ENCODE assay signal across 1 cellular context in the genomic region with DNA sequence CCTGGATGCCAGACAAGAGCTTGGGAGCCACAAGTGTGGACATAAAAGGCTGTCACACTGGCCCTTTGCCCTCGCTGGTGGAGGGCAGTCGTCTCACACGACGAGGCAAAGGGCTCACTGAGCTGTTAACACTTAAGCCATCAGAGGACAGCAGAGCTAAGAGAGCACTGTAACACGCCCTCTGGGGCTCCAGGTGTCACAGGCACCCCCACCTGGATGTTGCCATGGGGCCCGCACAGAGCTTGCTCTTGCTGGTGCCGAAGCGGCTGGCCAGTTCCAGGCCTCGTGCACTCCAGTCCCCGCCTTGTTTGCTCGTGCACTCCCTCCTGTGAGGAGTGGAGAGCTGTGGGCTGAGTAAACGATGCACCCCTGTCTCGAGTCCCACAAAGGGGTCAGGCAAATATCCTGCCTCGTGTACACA.
A peak's percentile ranks its signal among the peaks of the same experiment; 100 is the strongest.
TF ChIP-seq lines count a peak whose summit lies in the region.

No MANE protein-coding gene starts in this region.

TF ChIP-seq in WTC11, 78 proteins besides CTCF, POLR2A, EP300 and RAD21 (continued from another document and continues in another):
- TF ChIP-seq, protein P1, sequence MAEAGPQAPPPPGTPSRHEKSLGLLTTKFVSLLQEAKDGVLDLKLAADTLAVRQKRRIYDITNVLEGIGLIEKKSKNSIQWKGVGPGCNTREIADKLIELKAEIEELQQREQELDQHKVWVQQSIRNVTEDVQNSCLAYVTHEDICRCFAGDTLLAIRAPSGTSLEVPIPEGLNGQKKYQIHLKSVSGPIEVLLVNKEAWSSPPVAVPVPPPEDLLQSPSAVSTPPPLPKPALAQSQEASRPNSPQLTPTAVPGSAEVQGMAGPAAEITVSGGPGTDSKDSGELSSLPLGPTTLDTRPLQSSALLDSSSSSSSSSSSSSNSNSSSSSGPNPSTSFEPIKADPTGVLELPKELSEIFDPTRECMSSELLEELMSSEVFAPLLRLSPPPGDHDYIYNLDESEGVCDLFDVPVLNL (CRISPR knock-in tag; IDR thresholded peaks at IDR 0.05; ENCODE audit: borderline replicate concordance, low read depth) = no peak
- TF ChIP-seq ZNF138 (CRISPR knock-in tag; conservative IDR thresholded peaks at IDR 0.05) (no peak; the same call in 1 of the 2 replicates), OVOL2 (CRISPR knock-in tag; IDR thresholded peaks at IDR 0.05; ENCODE audit: borderline replicate concordance) (no peak), MYBL2 (CRISPR knock-in tag; IDR thresholded peaks at IDR 0.05) (no peak), SMAD3 (CRISPR knock-in tag; IDR thresholded peaks at IDR 0.05; ENCODE audit: borderline replicate concordance) (no peak), SMAD4 (CRISPR knock-in tag; IDR thresholded peaks at IDR 0.05) (no peak), ZNF416 (CRISPR knock-in tag; IDR thresholded peaks at IDR 0.05) (no peak), RELA (CRISPR knock-in tag; IDR thresholded peaks at IDR 0.05; ENCODE audit: borderline replicate concordance) (no peak), NR2C2 (CRISPR knock-in tag; IDR thresholded peaks at IDR 0.05) (no peak), SOX15 (CRISPR knock-in tag; IDR thresholded peaks at IDR 0.05) (no peak), NR3C1 (CRISPR knock-in tag; conservative IDR thresholded peaks at IDR 0.05; ENCODE audit: low read depth) (no peak), PRRX2 (CRISPR knock-in tag; IDR thresholded peaks at IDR 0.05) (no peak), ESRRA (CRISPR knock-in tag; IDR thresholded peaks at IDR 0.05; ENCODE audit: borderline replicate concordance) (no peak)
- TF ChIP-seq, protein P2, sequence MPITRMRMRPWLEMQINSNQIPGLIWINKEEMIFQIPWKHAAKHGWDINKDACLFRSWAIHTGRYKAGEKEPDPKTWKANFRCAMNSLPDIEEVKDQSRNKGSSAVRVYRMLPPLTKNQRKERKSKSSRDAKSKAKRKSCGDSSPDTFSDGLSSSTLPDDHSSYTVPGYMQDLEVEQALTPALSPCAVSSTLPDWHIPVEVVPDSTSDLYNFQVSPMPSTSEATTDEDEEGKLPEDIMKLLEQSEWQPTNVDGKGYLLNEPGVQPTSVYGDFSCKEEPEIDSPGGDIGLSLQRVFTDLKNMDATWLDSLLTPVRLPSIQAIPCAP (CRISPR knock-in tag; IDR thresholded peaks at IDR 0.05) = no peak
- TF ChIP-seq, protein P3, sequence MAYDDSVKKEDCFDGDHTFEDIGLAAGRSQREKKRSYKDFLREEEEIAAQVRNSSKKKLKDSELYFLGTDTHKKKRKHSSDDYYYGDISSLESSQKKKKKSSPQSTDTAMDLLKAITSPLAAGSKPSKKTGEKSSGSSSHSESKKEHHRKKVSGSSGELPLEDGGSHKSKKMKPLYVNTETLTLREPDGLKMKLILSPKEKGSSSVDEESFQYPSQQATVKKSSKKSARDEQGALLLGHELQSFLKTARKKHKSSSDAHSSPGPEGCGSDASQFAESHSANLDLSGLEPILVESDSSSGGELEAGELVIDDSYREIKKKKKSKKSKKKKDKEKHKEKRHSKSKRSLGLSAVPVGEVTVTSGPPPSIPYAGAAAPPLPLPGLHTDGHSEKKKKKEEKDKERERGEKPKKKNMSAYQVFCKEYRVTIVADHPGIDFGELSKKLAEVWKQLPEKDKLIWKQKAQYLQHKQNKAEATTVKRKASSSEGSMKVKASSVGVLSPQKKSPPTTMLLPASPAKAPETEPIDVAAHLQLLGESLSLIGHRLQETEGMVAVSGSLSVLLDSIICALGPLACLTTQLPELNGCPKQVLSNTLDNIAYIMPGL (CRISPR knock-in tag; IDR thresholded peaks at IDR 0.05) = 0 out of 2 replicates have a peak, but pooled peaks have one; percentile 23
- TF ChIP-seq, protein P4, sequence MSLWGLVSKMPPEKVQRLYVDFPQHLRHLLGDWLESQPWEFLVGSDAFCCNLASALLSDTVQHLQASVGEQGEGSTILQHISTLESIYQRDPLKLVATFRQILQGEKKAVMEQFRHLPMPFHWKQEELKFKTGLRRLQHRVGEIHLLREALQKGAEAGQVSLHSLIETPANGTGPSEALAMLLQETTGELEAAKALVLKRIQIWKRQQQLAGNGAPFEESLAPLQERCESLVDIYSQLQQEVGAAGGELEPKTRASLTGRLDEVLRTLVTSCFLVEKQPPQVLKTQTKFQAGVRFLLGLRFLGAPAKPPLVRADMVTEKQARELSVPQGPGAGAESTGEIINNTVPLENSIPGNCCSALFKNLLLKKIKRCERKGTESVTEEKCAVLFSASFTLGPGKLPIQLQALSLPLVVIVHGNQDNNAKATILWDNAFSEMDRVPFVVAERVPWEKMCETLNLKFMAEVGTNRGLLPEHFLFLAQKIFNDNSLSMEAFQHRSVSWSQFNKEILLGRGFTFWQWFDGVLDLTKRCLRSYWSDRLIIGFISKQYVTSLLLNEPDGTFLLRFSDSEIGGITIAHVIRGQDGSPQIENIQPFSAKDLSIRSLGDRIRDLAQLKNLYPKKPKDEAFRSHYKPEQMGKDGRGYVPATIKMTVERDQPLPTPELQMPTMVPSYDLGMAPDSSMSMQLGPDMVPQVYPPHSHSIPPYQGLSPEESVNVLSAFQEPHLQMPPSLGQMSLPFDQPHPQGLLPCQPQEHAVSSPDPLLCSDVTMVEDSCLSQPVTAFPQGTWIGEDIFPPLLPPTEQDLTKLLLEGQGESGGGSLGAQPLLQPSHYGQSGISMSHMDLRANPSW (CRISPR knock-in tag; conservative IDR thresholded peaks at IDR 0.05; ENCODE audit: low read depth) = no peak
- TF ChIP-seq, protein P5, sequence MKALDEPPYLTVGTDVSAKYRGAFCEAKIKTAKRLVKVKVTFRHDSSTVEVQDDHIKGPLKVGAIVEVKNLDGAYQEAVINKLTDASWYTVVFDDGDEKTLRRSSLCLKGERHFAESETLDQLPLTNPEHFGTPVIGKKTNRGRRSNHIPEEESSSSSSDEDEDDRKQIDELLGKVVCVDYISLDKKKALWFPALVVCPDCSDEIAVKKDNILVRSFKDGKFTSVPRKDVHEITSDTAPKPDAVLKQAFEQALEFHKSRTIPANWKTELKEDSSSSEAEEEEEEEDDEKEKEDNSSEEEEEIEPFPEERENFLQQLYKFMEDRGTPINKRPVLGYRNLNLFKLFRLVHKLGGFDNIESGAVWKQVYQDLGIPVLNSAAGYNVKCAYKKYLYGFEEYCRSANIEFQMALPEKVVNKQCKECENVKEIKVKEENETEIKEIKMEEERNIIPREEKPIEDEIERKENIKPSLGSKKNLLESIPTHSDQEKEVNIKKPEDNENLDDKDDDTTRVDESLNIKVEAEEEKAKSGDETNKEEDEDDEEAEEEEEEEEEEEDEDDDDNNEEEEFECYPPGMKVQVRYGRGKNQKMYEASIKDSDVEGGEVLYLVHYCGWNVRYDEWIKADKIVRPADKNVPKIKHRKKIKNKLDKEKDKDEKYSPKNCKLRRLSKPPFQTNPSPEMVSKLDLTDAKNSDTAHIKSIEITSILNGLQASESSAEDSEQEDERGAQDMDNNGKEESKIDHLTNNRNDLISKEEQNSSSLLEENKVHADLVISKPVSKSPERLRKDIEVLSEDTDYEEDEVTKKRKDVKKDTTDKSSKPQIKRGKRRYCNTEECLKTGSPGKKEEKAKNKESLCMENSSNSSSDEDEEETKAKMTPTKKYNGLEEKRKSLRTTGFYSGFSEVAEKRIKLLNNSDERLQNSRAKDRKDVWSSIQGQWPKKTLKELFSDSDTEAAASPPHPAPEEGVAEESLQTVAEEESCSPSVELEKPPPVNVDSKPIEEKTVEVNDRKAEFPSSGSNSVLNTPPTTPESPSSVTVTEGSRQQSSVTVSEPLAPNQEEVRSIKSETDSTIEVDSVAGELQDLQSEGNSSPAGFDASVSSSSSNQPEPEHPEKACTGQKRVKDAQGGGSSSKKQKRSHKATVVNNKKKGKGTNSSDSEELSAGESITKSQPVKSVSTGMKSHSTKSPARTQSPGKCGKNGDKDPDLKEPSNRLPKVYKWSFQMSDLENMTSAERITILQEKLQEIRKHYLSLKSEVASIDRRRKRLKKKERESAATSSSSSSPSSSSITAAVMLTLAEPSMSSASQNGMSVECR (CRISPR knock-in tag; IDR thresholded peaks at IDR 0.05; ENCODE audit: borderline replicate concordance) = 0 out of 2 replicates have a peak, but pooled peaks have one; percentile 34
- TF ChIP-seq, protein P6, sequence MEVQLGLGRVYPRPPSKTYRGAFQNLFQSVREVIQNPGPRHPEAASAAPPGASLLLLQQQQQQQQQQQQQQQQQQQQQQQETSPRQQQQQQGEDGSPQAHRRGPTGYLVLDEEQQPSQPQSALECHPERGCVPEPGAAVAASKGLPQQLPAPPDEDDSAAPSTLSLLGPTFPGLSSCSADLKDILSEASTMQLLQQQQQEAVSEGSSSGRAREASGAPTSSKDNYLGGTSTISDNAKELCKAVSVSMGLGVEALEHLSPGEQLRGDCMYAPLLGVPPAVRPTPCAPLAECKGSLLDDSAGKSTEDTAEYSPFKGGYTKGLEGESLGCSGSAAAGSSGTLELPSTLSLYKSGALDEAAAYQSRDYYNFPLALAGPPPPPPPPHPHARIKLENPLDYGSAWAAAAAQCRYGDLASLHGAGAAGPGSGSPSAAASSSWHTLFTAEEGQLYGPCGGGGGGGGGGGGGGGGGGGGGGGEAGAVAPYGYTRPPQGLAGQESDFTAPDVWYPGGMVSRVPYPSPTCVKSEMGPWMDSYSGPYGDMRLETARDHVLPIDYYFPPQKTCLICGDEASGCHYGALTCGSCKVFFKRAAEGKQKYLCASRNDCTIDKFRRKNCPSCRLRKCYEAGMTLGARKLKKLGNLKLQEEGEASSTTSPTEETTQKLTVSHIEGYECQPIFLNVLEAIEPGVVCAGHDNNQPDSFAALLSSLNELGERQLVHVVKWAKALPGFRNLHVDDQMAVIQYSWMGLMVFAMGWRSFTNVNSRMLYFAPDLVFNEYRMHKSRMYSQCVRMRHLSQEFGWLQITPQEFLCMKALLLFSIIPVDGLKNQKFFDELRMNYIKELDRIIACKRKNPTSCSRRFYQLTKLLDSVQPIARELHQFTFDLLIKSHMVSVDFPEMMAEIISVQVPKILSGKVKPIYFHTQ (CRISPR knock-in tag; IDR thresholded peaks at IDR 0.05) = no peak
- TF ChIP-seq, protein P7, sequence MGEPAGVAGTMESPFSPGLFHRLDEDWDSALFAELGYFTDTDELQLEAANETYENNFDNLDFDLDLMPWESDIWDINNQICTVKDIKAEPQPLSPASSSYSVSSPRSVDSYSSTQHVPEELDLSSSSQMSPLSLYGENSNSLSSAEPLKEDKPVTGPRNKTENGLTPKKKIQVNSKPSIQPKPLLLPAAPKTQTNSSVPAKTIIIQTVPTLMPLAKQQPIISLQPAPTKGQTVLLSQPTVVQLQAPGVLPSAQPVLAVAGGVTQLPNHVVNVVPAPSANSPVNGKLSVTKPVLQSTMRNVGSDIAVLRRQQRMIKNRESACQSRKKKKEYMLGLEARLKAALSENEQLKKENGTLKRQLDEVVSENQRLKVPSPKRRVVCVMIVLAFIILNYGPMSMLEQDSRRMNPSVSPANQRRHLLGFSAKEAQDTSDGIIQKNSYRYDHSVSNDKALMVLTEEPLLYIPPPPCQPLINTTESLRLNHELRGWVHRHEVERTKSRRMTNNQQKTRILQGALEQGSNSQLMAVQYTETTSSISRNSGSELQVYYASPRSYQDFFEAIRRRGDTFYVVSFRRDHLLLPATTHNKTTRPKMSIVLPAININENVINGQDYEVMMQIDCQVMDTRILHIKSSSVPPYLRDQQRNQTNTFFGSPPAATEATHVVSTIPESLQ (CRISPR knock-in tag; IDR thresholded peaks at IDR 0.05) = no peak
- TF ChIP-seq, protein P8, sequence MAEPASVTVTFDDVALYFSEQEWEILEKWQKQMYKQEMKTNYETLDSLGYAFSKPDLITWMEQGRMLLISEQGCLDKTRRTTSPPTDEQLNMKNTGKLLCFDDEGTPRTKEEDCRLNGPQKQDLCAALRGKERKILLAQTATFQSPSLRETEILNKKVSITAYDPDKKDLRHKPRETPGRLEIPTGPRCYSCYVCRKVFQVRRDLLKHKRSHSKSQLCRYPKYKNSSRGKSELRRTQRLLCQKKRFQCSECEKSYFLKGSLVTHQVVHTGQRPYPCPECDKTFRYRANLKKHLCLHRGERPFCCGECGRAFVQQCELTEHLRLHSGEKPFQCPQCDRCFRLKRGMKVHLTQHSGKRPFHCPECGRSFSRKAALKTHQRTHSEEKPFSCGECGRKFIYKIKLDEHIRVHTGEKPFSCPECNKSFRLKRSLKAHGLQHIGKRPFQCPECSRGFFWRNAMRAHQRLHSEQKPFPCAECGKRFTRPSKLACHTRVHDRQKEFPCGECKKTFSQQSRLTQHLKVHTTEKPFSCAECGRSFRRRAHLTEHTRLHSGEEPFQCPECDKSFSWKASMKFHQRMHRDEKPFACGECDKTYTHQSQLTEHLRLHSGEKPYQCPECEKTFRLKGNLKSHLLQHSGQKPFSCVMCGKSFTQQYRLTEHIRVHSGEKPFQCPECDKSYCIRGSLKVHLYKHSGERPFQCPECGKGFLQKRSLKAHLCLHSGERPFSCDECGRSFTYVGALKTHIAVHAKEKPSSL (CRISPR knock-in tag; conservative IDR thresholded peaks at IDR 0.05) = no peak
- TF ChIP-seq, protein P9, sequence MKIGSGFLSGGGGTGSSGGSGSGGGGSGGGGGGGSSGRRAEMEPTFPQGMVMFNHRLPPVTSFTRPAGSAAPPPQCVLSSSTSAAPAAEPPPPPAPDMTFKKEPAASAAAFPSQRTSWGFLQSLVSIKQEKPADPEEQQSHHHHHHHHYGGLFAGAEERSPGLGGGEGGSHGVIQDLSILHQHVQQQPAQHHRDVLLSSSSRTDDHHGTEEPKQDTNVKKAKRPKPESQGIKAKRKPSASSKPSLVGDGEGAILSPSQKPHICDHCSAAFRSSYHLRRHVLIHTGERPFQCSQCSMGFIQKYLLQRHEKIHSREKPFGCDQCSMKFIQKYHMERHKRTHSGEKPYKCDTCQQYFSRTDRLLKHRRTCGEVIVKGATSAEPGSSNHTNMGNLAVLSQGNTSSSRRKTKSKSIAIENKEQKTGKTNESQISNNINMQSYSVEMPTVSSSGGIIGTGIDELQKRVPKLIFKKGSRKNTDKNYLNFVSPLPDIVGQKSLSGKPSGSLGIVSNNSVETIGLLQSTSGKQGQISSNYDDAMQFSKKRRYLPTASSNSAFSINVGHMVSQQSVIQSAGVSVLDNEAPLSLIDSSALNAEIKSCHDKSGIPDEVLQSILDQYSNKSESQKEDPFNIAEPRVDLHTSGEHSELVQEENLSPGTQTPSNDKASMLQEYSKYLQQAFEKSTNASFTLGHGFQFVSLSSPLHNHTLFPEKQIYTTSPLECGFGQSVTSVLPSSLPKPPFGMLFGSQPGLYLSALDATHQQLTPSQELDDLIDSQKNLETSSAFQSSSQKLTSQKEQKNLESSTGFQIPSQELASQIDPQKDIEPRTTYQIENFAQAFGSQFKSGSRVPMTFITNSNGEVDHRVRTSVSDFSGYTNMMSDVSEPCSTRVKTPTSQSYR (CRISPR knock-in tag; IDR thresholded peaks at IDR 0.05) = no peak
